13 cellular contexts compared by ENCODE assay signal in genomic region chr10:117237401-117237991, GRCh38.
DNase-seq lines count a peak whose midpoint lies in the region; ATAC-seq and TF ChIP-seq lines count a peak whose summit lies in the region.
"Had no signal": no experiment of that assay in that cellular context is flagged by ENCODE, and none has a peak within 500 bp of the region (broad histone marks: within the 10 kb centered on the region; RNA-seq: fewer than 3 reads in every experiment).

No MANE protein-coding gene starts in this region.

- peak overlapping the region in 1 of 2 experiments; percentile 22 for H3K4me3 ChIP-seq in neutrophil (ENCODE audit: low read depth in 1 of 2, low read length in 1 of 2)
- H3K4me3 ChIP-seq in brain microvascular endothelial cell (ENCODE audit: low read depth, low read length), result no peak overlapping the region
- H3K4me3 ChIP-seq: Peyer's patch, testis had no signal

- peaks cover 41 to 63% of the 10 kb centered on the region in 2 experiments for H3K4me1 ChIP-seq in neutrophil (ENCODE audit: control insufficient read depth in 1 of 2, insufficient read depth in 1 of 2, low read depth in 1 of 2, low read length in 1 of 2)
- H3K4me1 ChIP-seq: testis had no signal

- peak; percentile 22 for DNase-seq in KG1 (lab: John Stamatoyannopoulos, UW)
- DNase-seq in SKM-1 treated with dmso at 0.1 percent for 144 hours (lab: John Stamatoyannopoulos, UW; ENCODE audit: unreplicated experiment), result peak; percentile 100
- no peak for DNase-seq in brain microvascular endothelial cell
- no peak for DNase-seq in activated gamma-delta T cell (lab: John Stamatoyannopoulos, UW)
- DNase-seq in NCI-H1105 (lab: John Stamatoyannopoulos, UW), result no peak
- DNase-seq: activated effector memory CD4-positive, alpha-beta T cell treated with anti-CD3 and anti-CD28 coated beads, Interleukin-2, amount 50 U/mL, for 16 hours; DND-41; NCI-H2029; NCI-H524 treated with DMSO at 0.1 percent for 48 hours; testis had no signal

- no peaks in the 10 kb centered on the region for H3K36me3 ChIP-seq in neutrophil
- no peaks in the 10 kb centered on the region for H3K36me3 ChIP-seq in brain microvascular endothelial cell (replicated peaks)
- H3K36me3 ChIP-seq: Peyer's patch had no signal

- in situ Hi-C loops in brain microvascular endothelial cell (cut with HindIII; ENCODE audit: low pct_ligation_motif_present, low sequenced_read_pairs), result no loop called here

- H3K9me3 ChIP-seq in neutrophil, result no peaks in the 10 kb centered on the region
- H3K9me3 ChIP-seq: testis had no signal

- ATAC-seq in GM18907 (IDR thresholded peaks at IDR 0.05; ENCODE audit: unreplicated experiment), result peak; percentile 50

- H3K27me3 ChIP-seq in neutrophil, result peaks cover 28% of the 10 kb centered on the region
- H3K27me3 ChIP-seq in brain microvascular endothelial cell (replicated peaks), result peaks cover 28% of the 10 kb centered on the region
- H3K27me3 ChIP-seq: testis had no signal

- peak overlapping the region; percentile 86 for H3K27ac ChIP-seq in neutrophil
- no peak overlapping the region for H3K27ac ChIP-seq in brain microvascular endothelial cell
- H3K27ac ChIP-seq: Peyer's patch, testis had no signal

- TF ChIP-seq CTCF in neutrophil (IDR thresholded peaks at IDR 0.05), result peak; percentile 72
- TF ChIP-seq CTCF in brain microvascular endothelial cell (IDR thresholded peaks at IDR 0.05; ENCODE audit: low read depth, low read length, missing control alignments), result no peak

Comparison
In these comparisons a context has a peak if more than half of its experiments do, and no peak if none do; other contexts are left out.
1. DNase-seq: peak in KG1 (single experiment) and SKM-1 treated with dmso at 0.1 percent for 144 hours (single experiment); none in brain microvascular endothelial cell (single experiment), activated gamma-delta T cell (single experiment) and NCI-H1105 (single experiment).